In genomic region chr17:42553866-42554249, GRCh38 we compare ENCODE assay signal across 6 cellular contexts. TPM values are rescaled to one million over a fixed set of nuclear protein-coding genes. Genes with fewer than 3 reads are reported as not detected.
DNase-seq lines count a peak whose midpoint lies in the region; ATAC-seq and TF ChIP-seq lines count a peak whose summit lies in the region.

No MANE protein-coding gene starts in this region.

- intact Hi-C loops in activated naive CD4-positive, alpha-beta T cell treated with anti-CD3 and anti-CD28 coated beads for 36 hours (cut with micrococcal nuclease) = loop anchor here (2.0 kb wide), 1 partner anchor 23 kb away; the partner anchor contains the start of gene PSMC3IP

- H3K4me1 Mint-ChIP-seq in activated naive CD4-positive, alpha-beta T cell treated with anti-CD3 and anti-CD28 coated beads for 36 hours (ENCODE audit: low read depth) = peaks cover 25% of the 10 kb centered on the region

- no peaks in the 10 kb centered on the region for H3K36me3 Mint-ChIP-seq in activated naive CD4-positive, alpha-beta T cell treated with anti-CD3 and anti-CD28 coated beads for 36 hours (ENCODE audit: low read depth)

- H3K4me1 ChIP-seq in cardiac muscle cell (ENCODE audit: low read depth) = peaks cover 5% of the 10 kb centered on the region

- no peaks in the 10 kb centered on the region for H3K27me3 ChIP-seq in cardiac muscle cell

- no peak for TF ChIP-seq CTCF in cardiac muscle cell (IDR thresholded peaks at IDR 0.05; ENCODE audit: low read depth, low read length)

- no peaks in the 10 kb centered on the region for H3K9me3 ChIP-seq in cardiac muscle cell (ENCODE audit: low read depth)

- no peaks in the 10 kb centered on the region for H3K9me3 Mint-ChIP-seq in activated naive CD4-positive, alpha-beta T cell treated with anti-CD3 and anti-CD28 coated beads for 36 hours

- H3K36me3 ChIP-seq in cardiac muscle cell = no peaks in the 10 kb centered on the region

- peak; percentile 45 for DNase-seq in activated naive CD4-positive, alpha-beta T cell treated with anti-CD3 and anti-CD28 coated beads for 36 hours
- DNase-seq in activated naive CD4-positive, alpha-beta T cell (lab: John Stamatoyannopoulos, UW) = no peak
- DNase-seq in cardiac muscle cell (ENCODE audit: low read depth in 1 of 2, low spot score in 1 of 2) (no peak), DMS153 treated with DMSO at 0.1 percent for 48 hours (lab: John Stamatoyannopoulos, UW; ENCODE audit: unreplicated experiment) (no peak)

- peak overlapping the region; percentile 92 for H3K4me3 Mint-ChIP-seq in activated naive CD4-positive, alpha-beta T cell treated with anti-CD3 and anti-CD28 coated beads for 36 hours

- ATAC-seq in GM19395 (IDR thresholded peaks at IDR 0.05; ENCODE audit: unreplicated experiment) = no peak

- H3K27ac ChIP-seq in cardiac muscle cell = peak overlapping the region; percentile 95
- H3K27ac ChIP-seq in temporal lobe (ENCODE audit: low read depth, low read length) = peak overlapping the region; percentile 83

- peak overlapping the region; percentile 91 for H3K27ac Mint-ChIP-seq in activated naive CD4-positive, alpha-beta T cell treated with anti-CD3 and anti-CD28 coated beads for 36 hours

- H3K4me3 ChIP-seq in cardiac muscle cell = peak overlapping the region; percentile 77

- CTCF ChIA-PET in activated naive CD4-positive, alpha-beta T cell treated with anti-CD3 and anti-CD28 coated beads for 36 hours (lab: Charles Lee) = interaction anchor here (0.6 to 1.1 kb wide), 4 partner anchors 10 to 24 kb away, joined by 3 to 4 read pairs (median 3); no protein-coding TSS in a partner anchor

- H3K27me3 Mint-ChIP-seq in activated naive CD4-positive, alpha-beta T cell treated with anti-CD3 and anti-CD28 coated beads for 36 hours (ENCODE audit: low read depth) = no peaks in the 10 kb centered on the region

RNA-seq across cellular contexts. Expression of gene HSD17B1, which starts 1.1 kb away (rescaled TPM):
- total RNA-seq in activated naive CD4-positive, alpha-beta T cell treated with anti-CD3 and anti-CD28 coated beads for 36 hours = under 1 TPM; 0.26 to 0.67 TPM
- total RNA-seq in cardiac muscle cell (4.3 and 6.0 TPM in 2 replicates), temporal lobe (0.98 TPM)
- 2.8 and 3.0 TPM in 2 replicates for polyA plus RNA-seq in cardiac muscle cell

RNA-seq across cellular contexts. Expression of gene COASY, which starts 8.1 kb away (rescaled TPM):
- total RNA-seq in activated naive CD4-positive, alpha-beta T cell treated with anti-CD3 and anti-CD28 coated beads for 36 hours = 10 to 100 TPM; 93.3 to 93.6 TPM
- total RNA-seq in cardiac muscle cell = 32.5 and 43.5 TPM in 2 replicates
- polyA plus RNA-seq in cardiac muscle cell = 74.7 and 97.4 TPM in 2 replicates
- total RNA-seq in temporal lobe = 7.1 TPM

RNA-seq across cellular contexts. Expression of gene MLX, which starts 13.0 kb away (rescaled TPM):
- total RNA-seq in activated naive CD4-positive, alpha-beta T cell treated with anti-CD3 and anti-CD28 coated beads for 36 hours = 10 to 100 TPM; 22.1 to 24.7 TPM
- 22.4 and 28.1 TPM in 2 replicates for total RNA-seq in cardiac muscle cell
- polyA plus RNA-seq in cardiac muscle cell = 37.1 and 47.3 TPM in 2 replicates
- 14.8 TPM for total RNA-seq in temporal lobe

RNA-seq across cellular contexts. Expression of gene NAGLU, which starts 17.8 kb away (rescaled TPM):
- 10 to 100 TPM; 11.1 to 11.9 TPM for total RNA-seq in activated naive CD4-positive, alpha-beta T cell treated with anti-CD3 and anti-CD28 coated beads for 36 hours
- total RNA-seq in cardiac muscle cell (49.0 and 56.9 TPM in 2 replicates), temporal lobe (8.1 TPM)
- polyA plus RNA-seq in cardiac muscle cell = 37.1 and 56.9 TPM in 2 replicates

RNA-seq across cellular contexts. Expression of gene PSMC3IP, which starts 23.7 kb away (rescaled TPM):
- 10 to 100 TPM; 38.6 to 42.2 TPM for total RNA-seq in activated naive CD4-positive, alpha-beta T cell treated with anti-CD3 and anti-CD28 coated beads for 36 hours
- total RNA-seq in cardiac muscle cell (6.2 and 6.6 TPM in 2 replicates), temporal lobe (3.7 TPM)
- 9.1 and 14.0 TPM in 2 replicates for polyA plus RNA-seq in cardiac muscle cell
